Comparison of ENCODE assay signal across 1 cellular context in the genomic region with DNA sequence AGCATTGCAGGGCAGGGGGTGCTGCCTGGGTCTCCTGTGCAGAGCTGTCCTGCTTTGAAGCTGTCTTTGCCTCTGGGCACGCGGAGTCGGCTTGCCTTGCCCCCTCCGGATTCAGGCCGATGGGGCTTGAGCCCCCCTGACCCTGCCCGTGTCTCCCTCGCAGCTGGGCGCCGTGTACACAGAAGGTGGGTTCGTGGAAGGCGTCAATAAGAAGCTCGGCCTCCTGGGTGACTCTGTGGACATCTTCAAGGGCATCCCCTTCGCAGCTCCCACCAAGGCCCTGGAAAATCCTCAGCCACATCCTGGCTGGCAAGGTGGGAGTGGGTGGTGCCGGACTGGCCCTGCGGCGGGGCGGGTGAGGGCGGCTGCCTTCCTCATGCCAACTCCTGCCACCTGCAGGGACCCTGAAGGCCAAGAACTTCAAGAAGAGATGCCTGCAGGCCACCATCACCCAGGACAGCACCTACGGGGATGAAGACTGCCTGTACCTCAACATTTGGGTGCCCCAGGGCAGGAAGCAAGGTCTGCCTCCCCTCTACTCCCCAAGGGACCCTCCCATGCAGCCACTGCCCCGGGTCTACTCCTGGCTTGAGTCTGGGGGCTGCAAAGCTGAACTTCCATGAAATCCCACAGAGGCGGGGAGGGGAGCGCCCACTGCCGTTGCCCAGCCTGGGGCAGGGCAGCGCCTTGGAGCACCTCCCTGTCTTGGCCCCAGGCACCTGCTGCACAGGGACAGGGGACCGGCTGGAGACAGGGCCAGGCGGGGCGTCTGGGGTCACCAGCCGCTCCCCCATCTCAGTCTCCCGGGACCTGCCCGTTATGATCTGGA.
TF ChIP-seq lines count a peak whose summit lies in the region.

No MANE protein-coding gene starts in this region.

TF ChIP-seq in H1, 55 proteins besides CTCF, POLR2A, EP300 and RAD21:
- TF ChIP-seq SUZ12 (IDR thresholded peaks at IDR 0.05; ENCODE audit: low read length) (no peak), CHD2 (IDR thresholded peaks at IDR 0.05; ENCODE audit: low read length) (no peak), TBP (IDR thresholded peaks at IDR 0.05; ENCODE audit: low read depth, low read length) (no peak), KDM1A (IDR thresholded peaks at IDR 0.05; ENCODE audit: borderline replicate concordance, low read length) (no peak), FOSL1 (IDR thresholded peaks at IDR 0.05; ENCODE audit: insufficient read depth, low read depth, low read length) (no peak), HDAC6 (IDR thresholded peaks at IDR 0.05; ENCODE audit: low read depth, low read length) (no peak), CREB1 (IDR thresholded peaks at IDR 0.05) (no peak), CBX5 (IDR thresholded peaks at IDR 0.05; ENCODE audit: low read depth, low read length) (no peak)
